ENCODE assay signal across 26 cellular contexts in the genomic region with DNA sequence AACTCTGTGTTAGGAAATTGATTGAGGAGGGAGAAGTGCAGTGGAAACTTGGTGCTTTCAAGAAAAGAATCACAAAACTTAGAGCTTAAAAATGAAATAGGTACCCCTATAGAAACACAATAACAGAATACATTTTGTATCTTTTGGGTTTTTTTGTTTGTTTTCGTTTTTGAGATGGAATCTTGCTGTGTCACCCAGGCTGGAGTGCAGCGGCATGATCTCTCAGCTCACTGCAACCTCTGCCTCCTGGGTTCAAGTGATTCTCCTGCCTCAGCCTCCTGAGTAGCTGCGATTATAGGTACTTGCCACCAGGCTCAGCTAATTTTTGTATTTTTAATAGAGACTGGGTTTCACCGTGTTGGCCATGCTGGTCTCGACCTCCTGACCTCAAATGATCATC.
"Had no signal": no experiment of that assay in that cellular context is flagged by ENCODE, and none has a peak within 500 bp of the region (broad histone marks: within the 10 kb centered on the region; RNA-seq: fewer than 3 reads in every experiment).

No MANE protein-coding gene starts in this region.

- H3K27ac ChIP-seq: neutrophil, pancreas, prostate gland, right lobe of liver, sigmoid colon, stomach, thyroid gland, tibial nerve, upper lobe of left lung, vagina had no signal

- ATAC-seq: naive thymus-derived CD8-positive, alpha-beta T cell; natural killer cell treated with Interleukin-12 subunit alpha and Interleukin-12 subunit beta and Interleukin-15 and Interleukin-18, amount 100 ng/mL, for 72 hours; pancreas; right cardiac atrium; right lobe of liver; stimulated activated effector memory CD8-positive, alpha-beta T cell treated with anti-CD3 and anti-CD28 coated beads, Interleukin-12 subunit alpha, Interleukin-12 subunit beta, amount 100 ng/mL, for 72 hours; stimulated activated naive B cell treated with anti-CD40 and anti-IgM and Interleukin-4, amounts not matched to agents 10 μg/mL and 1 μg/mL and 100 μg/mL, for 72 hours had no signal

- H3K36me3 ChIP-seq: neutrophil, prostate gland, right lobe of liver, sigmoid colon, thoracic aorta, tibial nerve had no signal

- H3K4me3 ChIP-seq: pancreas, prostate gland, right lobe of liver, sigmoid colon, stomach, thyroid gland, tibial nerve, upper lobe of left lung, vagina had no signal

- H3K4me3 Mint-ChIP-seq: naive thymus-derived CD8-positive, alpha-beta T cell; natural killer cell treated with Interleukin-12 subunit alpha and Interleukin-12 subunit beta and Interleukin-15 and Interleukin-18, amount 100 ng/mL, for 72 hours; stimulated activated effector memory CD8-positive, alpha-beta T cell treated with anti-CD3 and anti-CD28 coated beads, Interleukin-12 subunit alpha, Interleukin-12 subunit beta, amount 100 ng/mL, for 72 hours; stimulated activated naive B cell treated with anti-CD40 and anti-IgM and Interleukin-4, amounts not matched to agents 10 μg/mL and 1 μg/mL and 100 μg/mL, for 72 hours; stimulated activated naive CD8-positive, alpha-beta T cell treated with anti-CD3 and anti-CD28 coated beads, Interleukin-15, Interleukin-2, amounts not matched to agents 100 ng/mL and 50 ng/mL, for 24 hours had no signal

- H3K27ac Mint-ChIP-seq: naive thymus-derived CD8-positive, alpha-beta T cell; natural killer cell treated with Interleukin-12 subunit alpha and Interleukin-12 subunit beta and Interleukin-15 and Interleukin-18, amount 100 ng/mL, for 72 hours; stimulated activated effector memory CD8-positive, alpha-beta T cell treated with anti-CD3 and anti-CD28 coated beads, Interleukin-12 subunit alpha, Interleukin-12 subunit beta, amount 100 ng/mL, for 72 hours; stimulated activated naive B cell treated with anti-CD40 and anti-IgM and Interleukin-4, amounts not matched to agents 10 μg/mL and 1 μg/mL and 100 μg/mL, for 72 hours; stimulated activated naive CD8-positive, alpha-beta T cell treated with anti-CD3 and anti-CD28 coated beads, Interleukin-15, Interleukin-2, amounts not matched to agents 100 ng/mL and 50 ng/mL, for 24 hours had no signal

- H3K4me1 Mint-ChIP-seq: stimulated activated naive B cell treated with anti-CD40 and anti-IgM and Interleukin-4, amounts not matched to agents 10 μg/mL and 1 μg/mL and 100 μg/mL, for 72 hours had no signal

- H3K9me3 Mint-ChIP-seq: naive thymus-derived CD8-positive, alpha-beta T cell; natural killer cell treated with Interleukin-12 subunit alpha and Interleukin-12 subunit beta and Interleukin-15 and Interleukin-18, amount 100 ng/mL, for 72 hours; stimulated activated effector memory CD8-positive, alpha-beta T cell treated with anti-CD3 and anti-CD28 coated beads, Interleukin-12 subunit alpha, Interleukin-12 subunit beta, amount 100 ng/mL, for 72 hours; stimulated activated naive B cell treated with anti-CD40 and anti-IgM and Interleukin-4, amounts not matched to agents 10 μg/mL and 1 μg/mL and 100 μg/mL, for 72 hours; stimulated activated naive CD8-positive, alpha-beta T cell treated with anti-CD3 and anti-CD28 coated beads, Interleukin-15, Interleukin-2, amounts not matched to agents 100 ng/mL and 50 ng/mL, for 24 hours had no signal

- H3K36me3 Mint-ChIP-seq: natural killer cell treated with Interleukin-12 subunit alpha and Interleukin-12 subunit beta and Interleukin-15 and Interleukin-18, amount 100 ng/mL, for 72 hours; stimulated activated effector memory CD8-positive, alpha-beta T cell treated with anti-CD3 and anti-CD28 coated beads, Interleukin-12 subunit alpha, Interleukin-12 subunit beta, amount 100 ng/mL, for 72 hours; stimulated activated naive B cell treated with anti-CD40 and anti-IgM and Interleukin-4, amounts not matched to agents 10 μg/mL and 1 μg/mL and 100 μg/mL, for 72 hours had no signal

- H3K4me1 ChIP-seq: pancreas, prostate gland, right lobe of liver, stomach, thyroid gland, tibial nerve, upper lobe of left lung, vagina had no signal

- DNase-seq: naive thymus-derived CD8-positive, alpha-beta T cell; nucleus accumbens; pancreas; right cardiac atrium; right lobe of liver; sigmoid colon; small intestine; stimulated activated CD4-positive, alpha-beta T cell treated with anti-CD3 and anti-CD28 coated beads, Interleukin-15, amount 100 ng/mL, for 24 hours; stimulated activated CD4-positive, alpha-beta T cell treated with anti-CD3 and anti-CD28 coated beads, Interleukin-2, amount 100 ng/mL, for 24 hours; stimulated activated CD4-positive, alpha-beta T cell treated with anti-CD3 and anti-CD28 coated beads, Interleukin-2, amount 100 ng/mL, for 48 hours; stimulated activated CD4-positive, alpha-beta T cell treated with anti-CD3 and anti-CD28 coated beads, Interleukin-4, amount 100 ng/mL, for 24 hours; stimulated activated naive B cell treated with anti-CD40 and anti-IgM and Interleukin-4, amounts not matched to agents 10 μg/mL and 1 μg/mL and 100 μg/mL, for 72 hours; stimulated activated naive CD4-positive, alpha-beta T cell treated with Interleukin-2 at 50 U/mL for 16 hours; stomach; thyroid gland; trophoblast cell; upper lobe of left lung had no signal

- H3K27me3 ChIP-seq: neutrophil, pancreas, right lobe of liver, sigmoid colon, stomach, thyroid gland, tibial nerve, upper lobe of left lung, vagina had no signal

- H3K9me3 ChIP-seq: neutrophil, pancreas, prostate gland, right lobe of liver, sigmoid colon, stomach, thoracic aorta, thyroid gland, tibial nerve, upper lobe of left lung, vagina had no signal

- FAIRE-seq: pancreas, small intestine, urothelium cell line had no signal

- H3K27me3 Mint-ChIP-seq: naive thymus-derived CD8-positive, alpha-beta T cell; stimulated activated naive B cell treated with anti-CD40 and anti-IgM and Interleukin-4, amounts not matched to agents 10 μg/mL and 1 μg/mL and 100 μg/mL, for 72 hours; stimulated activated naive CD8-positive, alpha-beta T cell treated with anti-CD3 and anti-CD28 coated beads, Interleukin-15, Interleukin-2, amounts not matched to agents 100 ng/mL and 50 ng/mL, for 24 hours had no signal
